8 cellular contexts compared by ENCODE assay signal in the genomic region with DNA sequence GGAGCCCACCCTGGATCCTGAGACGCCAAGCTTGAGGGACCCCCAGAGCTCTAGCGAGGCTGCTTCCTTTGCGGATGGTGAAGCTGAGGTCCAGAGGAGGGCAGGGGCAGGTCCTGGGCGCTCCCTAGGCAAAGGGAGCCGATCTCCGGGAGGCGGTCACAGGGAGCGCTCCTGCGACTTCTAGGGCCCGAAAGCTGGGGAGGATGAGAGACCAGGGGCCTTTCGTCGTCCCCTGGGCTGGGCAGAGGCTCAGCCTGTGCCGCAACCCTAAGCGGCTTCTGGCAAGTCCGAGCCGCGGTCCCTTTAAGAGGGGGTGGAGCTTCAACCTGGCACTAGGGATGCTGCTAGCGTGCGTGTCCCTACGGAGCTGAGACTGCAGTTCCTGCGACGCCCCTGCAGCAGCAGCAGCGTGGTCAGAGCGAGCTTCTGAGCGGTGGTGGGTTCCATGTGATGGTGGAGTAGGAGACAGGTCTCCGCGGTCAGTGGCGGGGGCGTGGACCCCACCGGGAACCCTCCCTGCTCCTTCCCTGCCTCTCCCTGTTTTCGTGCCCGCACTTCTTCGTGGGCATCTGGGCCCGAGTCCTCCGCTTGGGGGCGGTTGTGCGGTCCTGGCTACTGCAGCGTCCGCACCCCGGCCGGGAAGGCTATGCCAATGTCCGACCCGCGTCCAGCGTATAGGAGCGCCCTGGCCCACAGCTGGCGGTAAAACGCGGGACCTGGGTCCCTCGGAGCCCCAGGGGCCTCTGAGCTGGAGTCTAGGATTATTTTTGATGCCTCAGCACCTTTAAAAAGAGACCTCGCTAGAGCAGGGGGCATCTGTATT.
DNase-seq lines count a peak whose midpoint lies in the region; ATAC-seq, FAIRE-seq and TF ChIP-seq lines count a peak whose summit lies in the region.

No MANE protein-coding gene starts in this region.

- H3K36me3 Mint-ChIP-seq in dendritic cell treated with granulocyte-macrophage colony-stimulating factor and Interleukin-4, amounts not matched to agents 40 ng/mL and 50 ng/mL, for 4 days (ENCODE audit: low read depth): peaks cover 6% of the 10 kb centered on the region

- no peaks in the 10 kb centered on the region for H4K20me1 ChIP-seq in HepG2 (ENCODE audit: insufficient read depth, low read length)

- H3K4me3 ChIP-seq in HepG2 (replicated peaks in 1 of 3; ENCODE audit: insufficient read depth in 1 of 3, low read depth in 2 of 3, low read length in 3 of 3): peak overlapping the region; percentile 66 to 91 (median 69)

- H3K4me2 ChIP-seq in HepG2 (ENCODE audit: low read depth, low read length): peak overlapping the region; percentile 65

- no peaks in the 10 kb centered on the region for H3K9me3 ChIP-seq in HepG2 (ENCODE audit: low read length)

- H3K4me1 Mint-ChIP-seq in dendritic cell treated with granulocyte-macrophage colony-stimulating factor and Interleukin-4, amounts not matched to agents 40 ng/mL and 50 ng/mL, for 4 days (ENCODE audit: low read depth): peaks cover 25% of the 10 kb centered on the region

- POLR2A ChIA-PET in HepG2 (lab: Yijun Ruan, JAX): interaction anchor here (0.9 to 2.4 kb wide), 10 partner anchors 9 to 734 kb away, joined by 3 to 35 read pairs (median 4); a partner anchor contains a TSS

- intact Hi-C loops in dendritic cell treated with granulocyte-macrophage colony-stimulating factor and Interleukin-4, amounts not matched to agents 40 ng/mL and 50 ng/mL, for 4 days (cut with micrococcal nuclease): loop anchor here (10.0 kb wide), 1 partner anchor 188 kb away; a partner anchor contains a TSS
- intact Hi-C loops in HepG2 (cut with micrococcal nuclease; ENCODE audit: unreplicated experiment): loop anchor here (1.0 kb wide), 1 partner anchor 120 kb away; no protein-coding TSS in a partner anchor

- no peaks in the 10 kb centered on the region for H3K36me3 ChIP-seq in HepG2 (replicated peaks in 1 of 2; ENCODE audit: control insufficient read depth in 1 of 2, insufficient read depth in 2 of 2, low read length in 2 of 2)

- no peak for TF ChIP-seq RAD21 in HepG2 (CRISPR knock-in tag; IDR thresholded peaks at IDR 0.05)

- H3K9ac ChIP-seq in HepG2 (ENCODE audit: insufficient read depth, low read depth, low read length): peak overlapping the region; percentile 69

- peaks cover 43% of the 10 kb centered on the region for H3K4me1 ChIP-seq in HepG2 (ENCODE audit: insufficient read depth, low read length)

- CTCF ChIA-PET in HepG2 (lab: Yijun Ruan, JAX; ENCODE audit: low intra/inter-chr PET ratio, low total read pairs): interaction anchor here (1.3 kb wide), 1 partner anchor 119 kb away, joined by 5 read pairs; no protein-coding TSS in a partner anchor

- in situ Hi-C loops in GM18951 (cut with MboI; ENCODE audit: low sequenced_read_pairs, unreplicated experiment) (no loop called here), HepG2 (cut with HindIII; ENCODE audit: extremely low pct_ligation_motif_present, low pct_unique_long_range_greater_than_20kb) (no loop called here)

- ATAC-seq in HG03159 (IDR thresholded peaks at IDR 0.05; ENCODE audit: unreplicated experiment) (peak; percentile 99), HepG2 (peak; percentile 98)

- peak overlapping the region; percentile 81 for H3K27ac Mint-ChIP-seq in dendritic cell treated with granulocyte-macrophage colony-stimulating factor and Interleukin-4, amounts not matched to agents 40 ng/mL and 50 ng/mL, for 4 days

- TF ChIP-seq CTCF in AG09319 (IDR thresholded peaks at IDR 0.05; ENCODE audit: low read depth, low read length): peak; percentile 42
- TF ChIP-seq CTCF in HepG2 (CRISPR knock-in tag; IDR thresholded peaks at IDR 0.05): peak; percentile 82

- peak overlapping the region; percentile 53 for H3K27ac ChIP-seq in HepG2 (ENCODE audit: extremely low read length, insufficient read depth, low read length)

- H3K4me3 Mint-ChIP-seq in dendritic cell treated with granulocyte-macrophage colony-stimulating factor and Interleukin-4, amounts not matched to agents 40 ng/mL and 50 ng/mL, for 4 days: peak overlapping the region; percentile 76

- no peaks in the 10 kb centered on the region; a peak in 1 of 5 replicates for H3K27me3 ChIP-seq in HepG2 (ENCODE audit: control insufficient read depth in 1 of 2, insufficient read depth in 2 of 2, low read length in 2 of 2)

- BruUV-seq in HepG2 (replicated peaks; lab: Mats Ljungman, UMichigan): TSS peak; percentile 47

- peak overlapping the region; percentile 79 for H2AFZ ChIP-seq in HepG2 (ENCODE audit: low read length)

- peaks cover 52% of the 10 kb centered on the region for H3K27me3 Mint-ChIP-seq in dendritic cell treated with granulocyte-macrophage colony-stimulating factor and Interleukin-4, amounts not matched to agents 40 ng/mL and 50 ng/mL, for 4 days

- H3K9me3 Mint-ChIP-seq in dendritic cell treated with granulocyte-macrophage colony-stimulating factor and Interleukin-4, amounts not matched to agents 40 ng/mL and 50 ng/mL, for 4 days: no peaks in the 10 kb centered on the region

- TF ChIP-seq EP300 in HepG2 (IDR thresholded peaks at IDR 0.05; ENCODE audit: low read depth in 2 of 2, low read length in 2 of 2) (0 out of 4 replicates have a peak, but pooled peaks of 1 of the 2 experiments have one; percentile 36), HepG2 (CRISPR knock-in tag; IDR thresholded peaks at IDR 0.05; ENCODE audit: borderline replicate concordance) (no peak; the same call in 1 of the 2 replicates)

- TF ChIP-seq POLR2A in GM18951 (IDR thresholded peaks at IDR 0.05; ENCODE audit: extremely low read depth, insufficient read depth, insufficient read length): peak; percentile 80
- peak; percentile 86 to 99 for TF ChIP-seq POLR2A in HepG2 (IDR thresholded peaks at IDR 0.05; ENCODE audit: insufficient read depth in 1 of 2, low read depth in 2 of 2, low read length in 2 of 2)

- 1% methylated on average over 46 of the region's 51 CpGs for WGBS in HepG2 (ENCODE audit: low lambda C conversion rate)

- DNase-seq in AG09319 (ENCODE audit: extremely low read depth, low read depth) (peak; percentile 64), NCI-H460 (ENCODE audit: extremely low read depth, low read depth) (peak; percentile 81), HepG2 (ENCODE audit: low spot score) (peak; percentile 80)
- DNase-seq in activated CD4-positive, alpha-beta T cell treated with anti-CD3 and anti-CD28 coated beads, Interleukin-2, amount 50 U/mL, for 1 hour: peak; percentile 61
- DNase-seq in stimulated activated CD4-positive, alpha-beta T cell treated with anti-CD3 and anti-CD28 coated beads, Interleukin-4, amount 100 ng/mL, for 1 hour: peak; percentile 72

- H3K79me2 ChIP-seq in HepG2 (ENCODE audit: insufficient read depth, low read length): peaks cover 3% of the 10 kb centered on the region

- FAIRE-seq in HepG2 (lab: Jason Lieb, UNC): no peak

TF ChIP-seq in HepG2, 621 proteins besides CTCF, POLR2A, EP300 and RAD21 (continues in another document):
- TF ChIP-seq ZC3H4 (CRISPR knock-in tag; IDR thresholded peaks at IDR 0.05; ENCODE audit: borderline replicate concordance): no peak
- TF ChIP-seq SAFB2 (CRISPR knock-in tag; IDR thresholded peaks at IDR 0.05; ENCODE audit: borderline replicate concordance, low read depth): no peak; the same call in 1 of the 2 replicates
- TF ChIP-seq, protein P1, sequence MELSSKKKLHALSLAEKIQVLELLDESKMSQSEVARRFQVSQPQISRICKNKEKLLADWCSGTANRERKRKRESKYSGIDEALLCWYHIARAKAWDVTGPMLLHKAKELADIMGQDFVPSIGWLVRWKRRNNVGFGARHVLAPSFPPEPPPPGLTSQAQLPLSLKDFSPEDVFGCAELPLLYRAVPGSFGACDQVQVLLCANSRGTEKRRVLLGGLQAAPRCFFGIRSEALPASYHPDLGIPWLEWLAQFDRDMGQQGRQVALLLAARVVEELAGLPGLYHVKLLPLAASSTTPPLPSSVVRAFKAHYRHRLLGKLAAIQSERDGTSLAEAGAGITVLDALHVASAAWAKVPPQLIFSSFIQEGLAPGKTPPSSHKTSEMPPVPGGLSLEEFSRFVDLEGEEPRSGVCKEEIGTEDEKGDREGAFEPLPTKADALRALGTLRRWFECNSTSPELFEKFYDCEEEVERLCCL (CRISPR knock-in tag; IDR thresholded peaks at IDR 0.05; ENCODE audit: borderline replicate concordance): peak; percentile 94; the same call in 1 of the 2 replicates
- TF ChIP-seq HHEX (CRISPR knock-in tag; IDR thresholded peaks at IDR 0.05): no peak
- no peak for TF ChIP-seq ZKSCAN1 (IDR thresholded peaks at IDR 0.05; ENCODE audit: low read length)
- peak; percentile 93 for TF ChIP-seq ZNF788 (CRISPR knock-in tag; IDR thresholded peaks at IDR 0.05; ENCODE audit: borderline replicate concordance)
- 0 out of 2 replicates have a peak, but pooled peaks have one; percentile 72 for TF ChIP-seq ZNF775 (CRISPR knock-in tag; IDR thresholded peaks at IDR 0.05; ENCODE audit: borderline replicate concordance)
- TF ChIP-seq ZNF101 (CRISPR knock-in tag; IDR thresholded peaks at IDR 0.05; ENCODE audit: borderline replicate concordance, low read depth): no peak
- TF ChIP-seq, protein P2, sequence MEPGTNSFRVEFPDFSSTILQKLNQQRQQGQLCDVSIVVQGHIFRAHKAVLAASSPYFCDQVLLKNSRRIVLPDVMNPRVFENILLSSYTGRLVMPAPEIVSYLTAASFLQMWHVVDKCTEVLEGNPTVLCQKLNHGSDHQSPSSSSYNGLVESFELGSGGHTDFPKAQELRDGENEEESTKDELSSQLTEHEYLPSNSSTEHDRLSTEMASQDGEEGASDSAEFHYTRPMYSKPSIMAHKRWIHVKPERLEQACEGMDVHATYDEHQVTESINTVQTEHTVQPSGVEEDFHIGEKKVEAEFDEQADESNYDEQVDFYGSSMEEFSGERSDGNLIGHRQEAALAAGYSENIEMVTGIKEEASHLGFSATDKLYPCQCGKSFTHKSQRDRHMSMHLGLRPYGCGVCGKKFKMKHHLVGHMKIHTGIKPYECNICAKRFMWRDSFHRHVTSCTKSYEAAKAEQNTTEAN (CRISPR knock-in tag; conservative IDR thresholded peaks at IDR 0.05): peak; percentile 69; the same call in 1 of the 2 replicates
- TF ChIP-seq FOSL1 (CRISPR knock-in tag; IDR thresholded peaks at IDR 0.05; ENCODE audit: borderline replicate concordance): no peak
- TF ChIP-seq NFE2L2 (IDR thresholded peaks at IDR 0.05; ENCODE audit: low read length): no peak
- TF ChIP-seq ARNT (IDR thresholded peaks at IDR 0.05): no peak
- TF ChIP-seq ZNF263 (CRISPR knock-in tag; IDR thresholded peaks at IDR 0.05): peak; percentile 58
- 0 out of 2 replicates have a peak, but pooled peaks have one; percentile 7 for TF ChIP-seq ZNF563 (CRISPR knock-in tag; IDR thresholded peaks at IDR 0.05)
- no peak for TF ChIP-seq SRF (IDR thresholded peaks at IDR 0.05; ENCODE audit: low read depth, low read length)
- TF ChIP-seq, protein P3, sequence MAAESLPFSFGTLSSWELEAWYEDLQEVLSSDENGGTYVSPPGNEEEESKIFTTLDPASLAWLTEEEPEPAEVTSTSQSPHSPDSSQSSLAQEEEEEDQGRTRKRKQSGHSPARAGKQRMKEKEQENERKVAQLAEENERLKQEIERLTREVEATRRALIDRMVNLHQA (CRISPR knock-in tag; IDR thresholded peaks at IDR 0.05): no peak
- peak; percentile 37 to 43; a peak in 3 of 4 replicates for TF ChIP-seq MAFK (conservative IDR thresholded peaks at IDR 0.05 in 1 of 2, IDR thresholded peaks at IDR 0.05 in 1 of 2; ENCODE audit: low read length in 2 of 2)

Comparison
In these comparisons a context has a peak if more than half of its experiments do, and no peak if none do; other contexts are left out.
1. Peak in every context shown above with its lines: DNase-seq, ATAC-seq, H3K4me3 ChIP-seq and H3K27ac ChIP-seq.